In genomic region chr20:48336647-48337046, GRCh38 we compare ENCODE assay signal across 28 cellular contexts.
"Had no signal": no experiment of that assay in that cellular context is flagged by ENCODE, and none has a peak within 500 bp of the region (broad histone marks: within the 10 kb centered on the region; RNA-seq: fewer than 3 reads in every experiment).

No MANE protein-coding gene starts in this region.

- H3K9me3 ChIP-seq: MG63, SJCRH30 had no signal

- H3K4me3 ChIP-seq: cardiac muscle cell, MG63, SJCRH30 had no signal

- H3K9me3 Mint-ChIP-seq: activated CD4-positive, alpha-beta memory T cell treated with anti-CD3 and anti-CD28 coated beads for 36 hours; activated CD4-positive, alpha-beta T cell treated with anti-CD3 and anti-CD28 coated beads, Interleukin-2, amount 10 ng/mL, durations not matched to agents 7 days and 5 days; activated naive CD4-positive, alpha-beta T cell treated with anti-CD3 and anti-CD28 coated beads, Interleukin-2, amount 50 U/mL, for 72 hours; activated naive CD8-positive, alpha-beta T cell treated with anti-CD3 and anti-CD28 coated beads, Interleukin-2, amount 50 U/mL, for 24 hours; activated T-cell treated with anti-CD3 and anti-CD28 coated beads, Interleukin-2, amount 50 U/mL, for 4 hours had no signal

- H3K27ac Mint-ChIP-seq: activated CD4-positive, alpha-beta memory T cell treated with anti-CD3 and anti-CD28 coated beads for 36 hours; activated CD4-positive, alpha-beta T cell treated with anti-CD3 and anti-CD28 coated beads, Interleukin-2, amount 10 ng/mL, durations not matched to agents 7 days and 5 days; activated naive CD4-positive, alpha-beta T cell treated with anti-CD3 and anti-CD28 coated beads, Interleukin-2, amount 50 U/mL, for 72 hours; activated naive CD8-positive, alpha-beta T cell treated with anti-CD3 and anti-CD28 coated beads, Interleukin-2, amount 50 U/mL, for 24 hours had no signal

- H3K27ac ChIP-seq: brain microvascular endothelial cell, cardiac muscle cell, SJCRH30, VCaP had no signal

- ATAC-seq: activated naive CD4-positive, alpha-beta T cell treated with anti-CD3 and anti-CD28 coated beads, Interleukin-2, amount 50 U/mL, for 72 hours; activated naive CD8-positive, alpha-beta T cell treated with anti-CD3 and anti-CD28 coated beads, Interleukin-2, amount 50 U/mL, for 24 hours; activated T-cell treated with anti-CD3 and anti-CD28 coated beads, Interleukin-2, amount 50 U/mL, for 4 hours had no signal

- H3K36me3 Mint-ChIP-seq: activated CD4-positive, alpha-beta memory T cell treated with anti-CD3 and anti-CD28 coated beads for 36 hours; activated naive CD4-positive, alpha-beta T cell treated with anti-CD3 and anti-CD28 coated beads, Interleukin-2, amount 50 U/mL, for 72 hours had no signal

- DNase-seq: activated CD4-positive, alpha-beta memory T cell treated with anti-CD3 and anti-CD28 coated beads for 36 hours; activated CD4-positive, alpha-beta T cell treated with anti-CD3 and anti-CD28 coated beads, Interleukin-2, amount 10 ng/mL, durations not matched to agents 7 days and 5 days; activated CD4-positive, CD25-positive, alpha-beta regulatory T cell; activated CD8-positive, alpha-beta memory T cell treated with anti-CD3 and anti-CD28 coated beads for 24 hours; activated effector memory CD4-positive, alpha-beta T cell treated with anti-CD3 and anti-CD28 coated beads, Interleukin-2, amount 50 U/mL, for 16 hours; activated naive CD4-positive, alpha-beta T cell treated with Interleukin-2 at 50 U/mL for 16 hours; activated naive CD8-positive, alpha-beta T cell treated with anti-CD3 and anti-CD28 coated beads, Interleukin-2, amount 50 U/mL, for 24 hours; activated T-cell treated with anti-CD3 and anti-CD28 coated beads, Interleukin-2, amount 50 U/mL, for 4 hours; amygdala; brain microvascular endothelial cell; MG63; MV-4-11; NCI-H1092 treated with DMSO at 0.1 percent for 48 hours; NCI-H1417 treated with DMSO at 0.1 percent for 48 hours; NCI-H1694 treated with DMSO at 0.1 percent for 48 hours; NCI-H2029 treated with DMSO at 0.1 percent for 48 hours; NCI-H345; NCI-H510A; NCI-H526 treated with DMSO at 0.1 percent for 48 hours; NCI-H82; Right ventricle myocardium superior; RPMI8226; SJCRH30; T-helper 2 cell; T1000 had no signal

- H3K27me3 ChIP-seq: brain microvascular endothelial cell, cardiac muscle cell, SJCRH30 had no signal

- H3K36me3 ChIP-seq: brain microvascular endothelial cell, cardiac muscle cell, MG63, SJCRH30 had no signal

- H3K4me3 Mint-ChIP-seq: activated CD4-positive, alpha-beta memory T cell treated with anti-CD3 and anti-CD28 coated beads for 36 hours; activated CD4-positive, alpha-beta T cell treated with anti-CD3 and anti-CD28 coated beads, Interleukin-2, amount 10 ng/mL, durations not matched to agents 7 days and 5 days; activated naive CD8-positive, alpha-beta T cell treated with anti-CD3 and anti-CD28 coated beads, Interleukin-2, amount 50 U/mL, for 24 hours; activated T-cell treated with anti-CD3 and anti-CD28 coated beads, Interleukin-2, amount 50 U/mL, for 4 hours had no signal
